Comparison of ENCODE assay signal across 1 cellular context in genomic region chr5:89712135-89712700, GRCh38.
TF ChIP-seq lines count a peak whose summit lies in the region.

No MANE protein-coding gene starts in this region.

TF ChIP-seq in GM12878, 131 proteins besides CTCF, POLR2A, EP300 and RAD21 (continued from another document):
- TF ChIP-seq HSF1 (IDR thresholded peaks at IDR 0.05; ENCODE audit: low read depth, low read length), result no peak
TF ChIP-seq in GM12878: peak in this region for 0.
